Comparison of ENCODE assay signal across 8 cellular contexts in the genomic region with DNA sequence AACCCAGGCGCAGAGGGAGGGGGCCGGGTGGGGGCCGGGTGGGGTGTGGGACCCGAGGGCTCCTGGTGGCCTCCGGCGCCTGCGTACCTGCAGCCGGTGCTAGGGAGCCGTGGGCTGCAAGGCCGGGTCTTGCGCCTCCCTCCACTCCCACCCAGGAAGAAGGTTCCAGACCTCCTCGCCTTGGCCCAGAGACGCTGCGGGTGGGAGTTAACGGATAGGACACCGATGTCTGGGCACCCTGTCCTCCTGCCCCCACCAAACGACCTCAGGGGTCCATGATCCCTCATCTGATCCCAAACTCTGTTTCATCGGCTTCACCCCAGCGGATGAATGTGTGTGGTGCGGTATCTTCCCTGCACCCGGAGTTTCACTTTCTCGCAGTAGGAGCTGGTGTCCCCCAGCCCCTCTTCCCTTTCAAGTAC. TPM values are rescaled to one million over a fixed set of nuclear protein-coding genes. Genes with fewer than 3 reads are reported as not detected.
DNase-seq lines count a peak whose midpoint lies in the region; ATAC-seq, FAIRE-seq and TF ChIP-seq lines count a peak whose summit lies in the region.

No MANE protein-coding gene starts in this region.

- in situ Hi-C loops in gastrocnemius medialis (cut with MboI; ENCODE audit: low sequenced_read_pairs in 4 of 4) = no loop called here

- H3K27ac ChIP-seq in WERI-Rb-1 = no peak overlapping the region
- peak overlapping the region; percentile 45 to 67 (median 62) for H3K27ac ChIP-seq in gastrocnemius medialis

- no peak overlapping the region for H3K27ac Mint-ChIP-seq in T-helper 1 cell treated with Interleukin-12 subunit alpha and Interleukin-12 subunit beta and Interleukin-4 antibody, amounts not matched to agents 30 μg/mL and 1 μg/mL, for 36 hours

- H3K9me3 ChIP-seq in WERI-Rb-1 (ENCODE audit: severe bottlenecking) (no peaks in the 10 kb centered on the region), gastrocnemius medialis (no peaks in the 10 kb centered on the region)

- H3K27me3 ChIP-seq in WERI-Rb-1 (ENCODE audit: insufficient read depth, low read depth, severe bottlenecking) (peaks cover 69% of the 10 kb centered on the region), gastrocnemius medialis (peaks cover 83 to 93% (median 88%) of the 10 kb centered on the region in 3 donors)

- ATAC-seq in left ventricle myocardium superior (peak; percentile 6), gastrocnemius medialis (no peak)

- H3K4me3 ChIP-seq in WERI-Rb-1 (ENCODE audit: low read depth, low read length) (peak overlapping the region; percentile 57), gastrocnemius medialis (peak overlapping the region; percentile 54 to 81 (median 70))

- peaks cover 5% of the 10 kb centered on the region for H3K9me3 Mint-ChIP-seq in T-helper 1 cell treated with Interleukin-12 subunit alpha and Interleukin-12 subunit beta and Interleukin-4 antibody, amounts not matched to agents 30 μg/mL and 1 μg/mL, for 36 hours

- peaks cover 11% of the 10 kb centered on the region for H3K4me1 Mint-ChIP-seq in T-helper 1 cell treated with Interleukin-12 subunit alpha and Interleukin-12 subunit beta and Interleukin-4 antibody, amounts not matched to agents 30 μg/mL and 1 μg/mL, for 36 hours (ENCODE audit: low read depth)

- H3K4me3 Mint-ChIP-seq in T-helper 1 cell treated with Interleukin-12 subunit alpha and Interleukin-12 subunit beta and Interleukin-4 antibody, amounts not matched to agents 30 μg/mL and 1 μg/mL, for 36 hours = peak overlapping the region; percentile 10

- no peak for TF ChIP-seq POLR2A in gastrocnemius medialis (IDR thresholded peaks at IDR 0.05)
- TF ChIP-seq POLR2A in GM12892 (IDR thresholded peaks at IDR 0.05; ENCODE audit: low read depth, low read length) = no peak

- H3K36me3 ChIP-seq in WERI-Rb-1 (peaks cover 5% of the 10 kb centered on the region), gastrocnemius medialis (peaks cover 0 to 5% of the 10 kb centered on the region in 2 donors)

- intact Hi-C loops in left ventricle myocardium superior (cut with micrococcal nuclease) (no loop called here), gastrocnemius medialis (cut with DNase I; ENCODE audit: low total_unique reads) (no loop called here)

- H3K27me3 Mint-ChIP-seq in T-helper 1 cell treated with Interleukin-12 subunit alpha and Interleukin-12 subunit beta and Interleukin-4 antibody, amounts not matched to agents 30 μg/mL and 1 μg/mL, for 36 hours (ENCODE audit: low read depth) = peaks cover 86% of the 10 kb centered on the region

- FAIRE-seq in GM12892 (lab: Jason Lieb, UNC) = no peak

- DNase-seq in T-helper 1 cell (no peak), WERI-Rb-1 (no peak), left ventricle myocardium superior (no peak), gastrocnemius medialis (no peak), GM12892 (ENCODE audit: insufficient read length) (no peak), SHP77 treated with DMSO at 0.1 percent for 48 hours (lab: John Stamatoyannopoulos, UW) (no peak)
- DNase-seq in activated CD4-positive, CD25-positive, alpha-beta regulatory T cell treated with anti-CD3 and anti-CD28 coated beads, Interleukin-2, amount 50 U/mL, for 72 hours = no peak

- H3K36me3 Mint-ChIP-seq in T-helper 1 cell treated with Interleukin-12 subunit alpha and Interleukin-12 subunit beta and Interleukin-4 antibody, amounts not matched to agents 30 μg/mL and 1 μg/mL, for 36 hours (ENCODE audit: low read depth) = peaks cover 10% of the 10 kb centered on the region

- peaks cover 10 to 17% of the 10 kb centered on the region in 2 donors for H3K4me1 ChIP-seq in gastrocnemius medialis

- TF ChIP-seq CTCF in WERI-Rb-1 (IDR thresholded peaks at IDR 0.05; ENCODE audit: low read depth, low read length) (no peak), gastrocnemius medialis (IDR thresholded peaks at IDR 0.05 in 4 of 5, conservative IDR thresholded peaks at IDR 0.05 in 1 of 5) (no peak)

RNA-seq across cellular contexts. Expression of gene MSX1, which starts 0.9 kb away (rescaled TPM):
- 4.1 TPM for total RNA-seq in left ventricle myocardium superior
- total RNA-seq in gastrocnemius medialis = 1 to 10 TPM; 1.2 to 4.4 (median 2.5) TPM
- 0.25 TPM for polyA plus RNA-seq in GM12892 (2012; ENCODE audit: missing spikeins)
